31 cellular contexts compared by ENCODE assay signal in genomic region chr5:165920655-165921054, GRCh38.
"Had no signal": no experiment of that assay in that cellular context is flagged by ENCODE, and none has a peak within 500 bp of the region (broad histone marks: within the 10 kb centered on the region; RNA-seq: fewer than 3 reads in every experiment).

No MANE protein-coding gene starts in this region.

- H3K27ac ChIP-seq: adrenal gland, body of pancreas, colonic mucosa, epithelial cell of prostate, heart left ventricle had no signal

- H3K27me3 ChIP-seq: adrenal gland, body of pancreas, colonic mucosa, heart left ventricle had no signal

- ATAC-seq: activated CD4-positive, alpha-beta T cell treated with anti-CD3 and anti-CD28 coated beads for 36 hours; activated CD8-positive, alpha-beta memory T cell treated with anti-CD3 and anti-CD28 coated beads, Interleukin-2, amount 10 ng/mL, durations not matched to agents 7 days and 5 days; activated CD8-positive, alpha-beta T cell treated with anti-CD3 and anti-CD28 coated beads, Interleukin-2, amount 10 ng/mL, durations not matched to agents 7 days and 5 days; activated naive CD8-positive, alpha-beta T cell treated with anti-CD3 and anti-CD28 coated beads, Interleukin-2, amount 50 U/mL, for 24 hours; body of pancreas; heart left ventricle; T-helper 17 cell had no signal

- H3K36me3 Mint-ChIP-seq: activated CD4-positive, alpha-beta memory T cell treated with anti-CD3 and anti-CD28 coated beads for 36 hours; activated CD8-positive, alpha-beta memory T cell treated with anti-CD3 and anti-CD28 coated beads, Interleukin-2, amount 10 ng/mL, durations not matched to agents 7 days and 5 days; activated naive CD4-positive, alpha-beta T cell treated with anti-CD3 and anti-CD28 coated beads, Interleukin-2, amount 50 U/mL, for 24 hours; activated naive CD8-positive, alpha-beta T cell treated with anti-CD3 and anti-CD28 coated beads for 36 hours had no signal

- H3K27ac Mint-ChIP-seq: activated CD4-positive, alpha-beta memory T cell treated with anti-CD3 and anti-CD28 coated beads for 36 hours; activated CD4-positive, alpha-beta T cell treated with anti-CD3 and anti-CD28 coated beads for 36 hours; activated CD4-positive, alpha-beta T cell treated with anti-CD3 and anti-CD28 coated beads, Interleukin-2, amount 10 ng/mL, durations not matched to agents 24 days and 14 days; activated CD8-positive, alpha-beta memory T cell treated with anti-CD3 and anti-CD28 coated beads, Interleukin-2, amount 10 ng/mL, durations not matched to agents 7 days and 5 days; activated CD8-positive, alpha-beta T cell treated with anti-CD3 and anti-CD28 coated beads, Interleukin-2, amount 10 ng/mL, durations not matched to agents 7 days and 5 days; activated naive CD4-positive, alpha-beta T cell treated with anti-CD3 and anti-CD28 coated beads for 36 hours; activated naive CD4-positive, alpha-beta T cell treated with anti-CD3 and anti-CD28 coated beads, Interleukin-2, amount 50 U/mL, for 24 hours; activated naive CD8-positive, alpha-beta T cell treated with anti-CD3 and anti-CD28 coated beads for 36 hours; activated naive CD8-positive, alpha-beta T cell treated with anti-CD3 and anti-CD28 coated beads, Interleukin-2, amount 50 U/mL, for 24 hours; activated T-helper 1 cell treated with anti-CD3 and anti-CD28 coated beads, Interleukin-12 subunit alpha, Interleukin-12 subunit beta, Interleukin-2, Interleukin-4 antibody, amounts not matched to agents 30 ng/mL and 10 ng/mL and 1 ng/mL, durations not matched to agents 14 hours and 24 hours and 36 hours; activated T-helper 2 cell treated with anti-CD3 and anti-CD28 coated beads, Interferon-gamma antibody, Interleukin-2, Interleukin-4, amounts not matched to agents 10 μg/mL and 5 μg/mL and 100 μg/mL, durations not matched to agents 14 hours and 24 hours and 36 hours; T-helper 17 cell; T-helper 2 cell treated with Interferon-gamma antibody and Interleukin-4, amounts not matched to agents 5 μg/mL and 100 μg/mL, for 36 hours had no signal

- H3K4me3 ChIP-seq: adrenal gland, body of pancreas, colonic mucosa, heart left ventricle had no signal

- H3K27me3 Mint-ChIP-seq: activated CD4-positive, alpha-beta memory T cell treated with anti-CD3 and anti-CD28 coated beads for 36 hours; activated CD4-positive, alpha-beta T cell treated with anti-CD3 and anti-CD28 coated beads for 36 hours; activated CD4-positive, alpha-beta T cell treated with anti-CD3 and anti-CD28 coated beads, Interleukin-2, amount 10 ng/mL, durations not matched to agents 24 days and 14 days; activated CD8-positive, alpha-beta memory T cell treated with anti-CD3 and anti-CD28 coated beads, Interleukin-2, amount 10 ng/mL, durations not matched to agents 7 days and 5 days; activated naive CD4-positive, alpha-beta T cell treated with anti-CD3 and anti-CD28 coated beads, Interleukin-2, amount 50 U/mL, for 24 hours; activated naive CD8-positive, alpha-beta T cell treated with anti-CD3 and anti-CD28 coated beads for 36 hours; activated naive CD8-positive, alpha-beta T cell treated with anti-CD3 and anti-CD28 coated beads, Interleukin-2, amount 50 U/mL, for 24 hours; T-helper 17 cell had no signal

- DNase-seq: activated CD4-positive, alpha-beta memory T cell treated with anti-CD3 and anti-CD28 coated beads for 36 hours; activated CD4-positive, alpha-beta T cell treated with anti-CD3 and anti-CD28 coated beads for 36 hours; activated CD4-positive, alpha-beta T cell treated with anti-CD3 and anti-CD28 coated beads, Interleukin-2, amount 10 ng/mL, durations not matched to agents 24 days and 14 days; activated CD4-positive, CD25-positive, alpha-beta regulatory T cell; activated CD4-positive, CD25-positive, alpha-beta regulatory T cell treated with anti-CD3 and anti-CD28 coated beads, Interleukin-2, amount 50 U/mL, for 72 hours; activated CD8-positive, alpha-beta memory T cell treated with anti-CD3 and anti-CD28 coated beads, Interleukin-2, amount 10 ng/mL, durations not matched to agents 7 days and 5 days; activated CD8-positive, alpha-beta memory T cell treated with anti-CD3 and anti-CD28 coated beads, Interleukin-2, amount 50 U/mL, for 4 hours; activated CD8-positive, alpha-beta T cell treated with anti-CD3 and anti-CD28 coated beads, Interleukin-2, amount 10 ng/mL, durations not matched to agents 7 days and 5 days; activated effector memory CD4-positive, alpha-beta T cell treated with anti-CD3 and anti-CD28 coated beads, Interleukin-2, amount 50 U/mL, for 16 hours; activated naive CD4-positive, alpha-beta T cell treated with anti-CD3 and anti-CD28 coated beads for 36 hours; activated naive CD8-positive, alpha-beta T cell treated with anti-CD3 and anti-CD28 coated beads for 36 hours; activated naive CD8-positive, alpha-beta T cell treated with anti-CD3 and anti-CD28 coated beads, Interleukin-2, amount 50 U/mL, for 24 hours; activated T-cell treated with anti-CD3 and anti-CD28 coated beads, Interleukin-2, amount 50 U/mL, for 1 hour; activated T-cell treated with anti-CD3 and anti-CD28 coated beads, Interleukin-2, amount 50 U/mL, for 48 hours; adrenal gland; amygdala; aorta; body of pancreas; caudate nucleus; colonic mucosa; effector CD8-positive, alpha-beta T cell; foreskin fibroblast; heart left ventricle; T-helper 1 cell; T-helper 17 cell; T1000 had no signal

- H3K36me3 ChIP-seq: adrenal gland, colonic mucosa, heart left ventricle had no signal

- H3K4me3 Mint-ChIP-seq: activated CD4-positive, alpha-beta memory T cell treated with anti-CD3 and anti-CD28 coated beads for 36 hours; activated CD4-positive, alpha-beta T cell treated with anti-CD3 and anti-CD28 coated beads for 36 hours; activated CD4-positive, alpha-beta T cell treated with anti-CD3 and anti-CD28 coated beads, Interleukin-2, amount 10 ng/mL, durations not matched to agents 24 days and 14 days; activated CD8-positive, alpha-beta memory T cell treated with anti-CD3 and anti-CD28 coated beads, Interleukin-2, amount 10 ng/mL, durations not matched to agents 7 days and 5 days; activated CD8-positive, alpha-beta T cell treated with anti-CD3 and anti-CD28 coated beads, Interleukin-2, amount 10 ng/mL, durations not matched to agents 7 days and 5 days; activated naive CD4-positive, alpha-beta T cell treated with anti-CD3 and anti-CD28 coated beads for 36 hours; activated naive CD4-positive, alpha-beta T cell treated with anti-CD3 and anti-CD28 coated beads, Interleukin-2, amount 50 U/mL, for 24 hours; activated naive CD8-positive, alpha-beta T cell treated with anti-CD3 and anti-CD28 coated beads for 36 hours; activated naive CD8-positive, alpha-beta T cell treated with anti-CD3 and anti-CD28 coated beads, Interleukin-2, amount 50 U/mL, for 24 hours; activated T-helper 1 cell treated with anti-CD3 and anti-CD28 coated beads, Interleukin-12 subunit alpha, Interleukin-12 subunit beta, Interleukin-2, Interleukin-4 antibody, amounts not matched to agents 30 ng/mL and 10 ng/mL and 1 ng/mL, durations not matched to agents 14 hours and 24 hours and 36 hours; T-helper 17 cell; T-helper 2 cell treated with Interferon-gamma antibody and Interleukin-4, amounts not matched to agents 5 μg/mL and 100 μg/mL, for 36 hours had no signal

- H3K4me1 Mint-ChIP-seq: activated CD4-positive, alpha-beta T cell treated with anti-CD3 and anti-CD28 coated beads for 36 hours; activated CD4-positive, alpha-beta T cell treated with anti-CD3 and anti-CD28 coated beads, Interleukin-2, amount 10 ng/mL, durations not matched to agents 24 days and 14 days; activated CD8-positive, alpha-beta memory T cell treated with anti-CD3 and anti-CD28 coated beads, Interleukin-2, amount 10 ng/mL, durations not matched to agents 7 days and 5 days; activated naive CD4-positive, alpha-beta T cell treated with anti-CD3 and anti-CD28 coated beads, Interleukin-2, amount 50 U/mL, for 24 hours; activated naive CD8-positive, alpha-beta T cell treated with anti-CD3 and anti-CD28 coated beads for 36 hours; activated naive CD8-positive, alpha-beta T cell treated with anti-CD3 and anti-CD28 coated beads, Interleukin-2, amount 50 U/mL, for 24 hours; T-helper 17 cell had no signal

- H3K9me3 ChIP-seq: adrenal gland, body of pancreas, colonic mucosa had no signal

- H3K4me1 ChIP-seq: adrenal gland, body of pancreas, colonic mucosa, heart left ventricle had no signal
